In genomic region chr16:53457670-53458069, GRCh38 we compare ENCODE assay signal across 8 cellular contexts. TPM values are rescaled to one million over a fixed set of nuclear protein-coding genes. Genes with fewer than 3 reads are reported as not detected.
DNase-seq lines count a peak whose midpoint lies in the region; ATAC-seq and TF ChIP-seq lines count a peak whose summit lies in the region.

No MANE protein-coding gene starts in this region.

- no peak overlapping the region for H3K27ac ChIP-seq in testis

- ATAC-seq in GM19351 (IDR thresholded peaks at IDR 0.05; ENCODE audit: unreplicated experiment) = peak; percentile 100
- peak; percentile 100 for ATAC-seq in HG03135 (IDR thresholded peaks at IDR 0.05; ENCODE audit: unreplicated experiment)

- no peak for TF ChIP-seq CTCF in testis (IDR thresholded peaks at IDR 0.05)

- H3K9me3 Mint-ChIP-seq in activated CD4-positive, alpha-beta T cell treated with anti-CD3 and anti-CD28 coated beads, Interleukin-2, amount 10 ng/mL, durations not matched to agents 24 days and 14 days = no peaks in the 10 kb centered on the region

- H3K27ac Mint-ChIP-seq in activated CD4-positive, alpha-beta T cell treated with anti-CD3 and anti-CD28 coated beads, Interleukin-2, amount 10 ng/mL, durations not matched to agents 24 days and 14 days = peak overlapping the region; percentile 88

- H3K9me3 ChIP-seq in testis = no peaks in the 10 kb centered on the region

- H3K27me3 ChIP-seq in testis = no peaks in the 10 kb centered on the region

- peak overlapping the region; percentile 79 for H3K4me3 Mint-ChIP-seq in activated CD4-positive, alpha-beta T cell treated with anti-CD3 and anti-CD28 coated beads, Interleukin-2, amount 10 ng/mL, durations not matched to agents 24 days and 14 days

- intact Hi-C loops in activated CD4-positive, alpha-beta T cell treated with anti-CD3 and anti-CD28 coated beads, Interleukin-2, amount 10 ng/mL, durations not matched to agents 24 days and 14 days (cut with micrococcal nuclease) = loop anchor here (1.0 kb wide), 2 partner anchors 22 to 61 kb away; no protein-coding TSS in a partner anchor
- intact Hi-C loops in testis (cut with DNase I; ENCODE audit: low total_unique reads) = no loop called here
- intact Hi-C loops in posterior vena cava (cut with DNase I) = no loop called here

- H3K36me3 Mint-ChIP-seq in activated CD4-positive, alpha-beta T cell treated with anti-CD3 and anti-CD28 coated beads, Interleukin-2, amount 10 ng/mL, durations not matched to agents 24 days and 14 days (ENCODE audit: low read depth) = peaks cover 69% of the 10 kb centered on the region

- H3K27me3 Mint-ChIP-seq in activated CD4-positive, alpha-beta T cell treated with anti-CD3 and anti-CD28 coated beads, Interleukin-2, amount 10 ng/mL, durations not matched to agents 24 days and 14 days = no peaks in the 10 kb centered on the region

- 97% methylated on average over 2 of the region's 2 CpGs for WGBS in testis, 2 donors

- H3K4me1 Mint-ChIP-seq in activated CD4-positive, alpha-beta T cell treated with anti-CD3 and anti-CD28 coated beads, Interleukin-2, amount 10 ng/mL, durations not matched to agents 24 days and 14 days = peaks cover 73% of the 10 kb centered on the region

- no peak overlapping the region for H3K4me3 ChIP-seq in testis

- H3K36me3 ChIP-seq in testis (ENCODE audit: low read depth, missing control alignments) = no peaks in the 10 kb centered on the region

- DNase-seq in activated CD4-positive, alpha-beta T cell treated with anti-CD3 and anti-CD28 coated beads, Interleukin-2, amount 10 ng/mL, durations not matched to agents 24 days and 14 days = peak; percentile 95
- DNase-seq in mucosa of gallbladder (ENCODE audit: low spot score) (peak; percentile 24), GOT3 (lab: John Stamatoyannopoulos, UW) (no peak), testis (no peak), posterior vena cava (ENCODE audit: low spot score) (no peak), NCI-H748 treated with DMSO at 0.1 percent for 48 hours (lab: John Stamatoyannopoulos, UW) (no peak)

- TF ChIP-seq POLR2A in testis (IDR thresholded peaks at IDR 0.05) = no peak

- no peaks in the 10 kb centered on the region for H3K4me1 ChIP-seq in testis

RNA-seq across cellular contexts. Expression of gene RBL2, which starts 23.4 kb away (rescaled TPM):
- 66.5 and 69.9 TPM in 2 replicates for total RNA-seq in activated CD4-positive, alpha-beta T cell treated with anti-CD3 and anti-CD28 coated beads, Interleukin-2, amount 10 ng/mL, durations not matched to agents 24 days and 14 days
- total RNA-seq in mucosa of gallbladder = 83.6 TPM
- total RNA-seq in testis = 100 to 1,000 TPM in 1 of 2 donors, 10 to 100 TPM in 1; 99.1 to 106 TPM
- 117 TPM for polyA plus RNA-seq in testis (ENCODE audit: insufficient read depth, low read depth, low replicate concordance)
- total RNA-seq in posterior vena cava = 10 to 100 TPM; 52.7 to 54.9 TPM

RNA-seq across cellular contexts. Expression of gene AKTIP, which starts 45.3 kb away (rescaled TPM):
- 18.0 and 18.7 TPM in 2 replicates for total RNA-seq in activated CD4-positive, alpha-beta T cell treated with anti-CD3 and anti-CD28 coated beads, Interleukin-2, amount 10 ng/mL, durations not matched to agents 24 days and 14 days
- total RNA-seq in mucosa of gallbladder (42.6 TPM), testis (10 to 100 TPM; 58.4 to 75.3 TPM), posterior vena cava (10 to 100 TPM; 49.4 to 54.7 TPM)
- 75.4 TPM for polyA plus RNA-seq in testis (ENCODE audit: insufficient read depth, low read depth, low replicate concordance)

Comparison
In these comparisons a context has a peak if more than half of its experiments do, and no peak if none do; other contexts are left out.
1. DNase-seq: peak in activated CD4-positive, alpha-beta T cell treated with anti-CD3 and anti-CD28 coated beads, Interleukin-2, amount 10 ng/mL, durations not matched to agents 24 days and 14 days (single experiment) and mucosa of gallbladder (single experiment); none in GOT3 (single experiment), testis (single experiment), posterior vena cava (single experiment) and NCI-H748 treated with DMSO at 0.1 percent for 48 hours (single experiment).